In the genomic region with DNA sequence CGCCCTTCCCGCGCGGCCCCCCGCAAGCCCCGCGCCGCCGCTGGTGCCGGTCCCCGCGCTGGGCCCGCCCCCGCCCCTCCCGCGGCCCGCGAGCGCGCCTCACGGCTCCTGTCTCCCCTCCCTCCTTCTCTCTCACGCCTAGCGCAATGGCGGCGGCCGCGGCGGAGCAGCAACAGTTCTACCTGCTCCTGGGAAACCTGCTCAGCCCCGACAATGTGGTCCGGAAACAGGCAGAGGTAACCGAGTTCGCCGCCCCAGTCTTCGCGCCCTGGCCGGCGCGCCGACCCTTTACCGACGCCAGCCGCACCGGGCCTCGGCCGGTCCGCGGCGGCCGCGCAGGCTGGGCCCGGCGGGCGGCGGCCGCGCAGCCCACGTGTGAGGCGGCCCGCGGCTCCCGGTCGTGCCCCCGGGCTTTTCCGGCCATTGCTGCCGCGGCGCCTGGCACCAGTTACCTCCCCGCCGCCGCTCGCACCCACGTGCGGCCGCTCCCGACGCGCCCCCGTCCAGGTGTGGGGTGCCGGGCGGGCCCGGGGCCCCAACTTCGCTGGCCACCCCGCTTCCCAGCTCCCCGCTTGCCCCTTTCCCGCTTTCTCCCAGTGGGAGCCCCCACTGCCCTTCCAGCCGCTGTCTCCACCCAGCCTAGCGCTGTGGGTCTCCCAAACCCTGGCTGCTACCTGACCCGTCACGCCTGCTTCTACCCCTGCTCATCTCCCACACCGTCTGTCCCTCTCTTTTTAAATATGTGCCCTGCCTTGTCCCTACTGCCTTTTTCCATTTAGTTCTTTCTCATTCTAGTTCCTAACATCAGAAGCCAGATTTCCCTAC, we compare ENCODE assay signal across 8 cellular contexts. TPM values are rescaled to one million over a fixed set of nuclear protein-coding genes. Genes with fewer than 3 reads are reported as not detected.
DNase-seq lines count a peak whose midpoint lies in the region; ATAC-seq and TF ChIP-seq lines count a peak whose summit lies in the region.

No MANE protein-coding gene starts in this region.

- no peak for DNase-seq in activated naive CD4-positive, alpha-beta T cell treated with anti-CD3 and anti-CD28 coated beads, Interleukin-2, amount 10 ng/mL, durations not matched to agents 7 days and 5 days
- no peak for DNase-seq in activated naive CD4-positive, alpha-beta T cell treated with Interleukin-2 at 50 U/mL for 16 hours
- DNase-seq in HCT116 (ENCODE audit: low read depth, low spot score) (no peak), MM.1S (peak; percentile 35), Right ventricle myocardium superior (no peak), NCI-H187 (lab: John Stamatoyannopoulos, UW) (no peak)
- peak; percentile 16 for DNase-seq in activated T-helper 9 cell treated with anti-CD3 and anti-CD28 coated beads, Interleukin-2, amount 50 U/mL, for 16 hours (ENCODE audit: low read depth)

- H3K4me3 ChIP-seq in HCT116 (replicated peaks in 1 of 2; ENCODE audit: low read depth in 1 of 2, low read length in 2 of 2) (peak overlapping the region; percentile 67 to 78), MM.1S (ENCODE audit: low read length) (peak overlapping the region; percentile 91), parathyroid adenoma (ENCODE audit: low read depth, low read length) (peak overlapping the region; percentile 59)

- H3K27ac ChIP-seq in HCT116 (ENCODE audit: low read depth, low read length) (peak overlapping the region; percentile 90), MM.1S (ENCODE audit: low read length) (peak overlapping the region; percentile 58; the same call in 1 of the 2 replicates), parathyroid adenoma (peak overlapping the region; percentile 47)

- H3K9me3 Mint-ChIP-seq in activated naive CD4-positive, alpha-beta T cell treated with anti-CD3 and anti-CD28 coated beads, Interleukin-2, amount 10 ng/mL, durations not matched to agents 7 days and 5 days: no peaks in the 10 kb centered on the region

- H3K79me2 ChIP-seq in HCT116 (ENCODE audit: insufficient read depth, low read length) (peaks cover 50% of the 10 kb centered on the region), MM.1S (ENCODE audit: low read length) (peaks cover 50% of the 10 kb centered on the region), parathyroid adenoma (no peaks in the 10 kb centered on the region)

- peak overlapping the region; percentile 90 for H3K4me3 Mint-ChIP-seq in activated naive CD4-positive, alpha-beta T cell treated with anti-CD3 and anti-CD28 coated beads, Interleukin-2, amount 10 ng/mL, durations not matched to agents 7 days and 5 days

- TF ChIP-seq CTCF in HCT116 (IDR thresholded peaks at IDR 0.05 in 2 of 3, conservative IDR thresholded peaks at IDR 0.05 in 1 of 3; ENCODE audit: borderline replicate concordance in 1 of 3, insufficient read depth in 1 of 3, low read depth in 2 of 3, low read length in 2 of 3): no peak
- TF ChIP-seq CTCF in MM.1S (IDR thresholded peaks at IDR 0.05; ENCODE audit: low read length): no peak
- no peak for TF ChIP-seq CTCF in parathyroid adenoma (IDR thresholded peaks at IDR 0.05)

- ATAC-seq in HCT116 (peak; percentile 28), Right ventricle myocardium superior (ENCODE audit: poor library complexity) (peak; percentile 38)

- H3K4me2 ChIP-seq in HCT116 (ENCODE audit: low read length): peak overlapping the region; percentile 68
- H3K4me2 ChIP-seq in MM.1S (ENCODE audit: low read depth, low read length): peak overlapping the region; percentile 85
- H3K4me2 ChIP-seq in parathyroid adenoma (ENCODE audit: low read length): peak overlapping the region; percentile 85

- TF ChIP-seq POLR2A in HCT116 (IDR thresholded peaks at IDR 0.05; ENCODE audit: borderline replicate concordance, extremely low read depth, insufficient read depth, insufficient read length): no peak

- H3K4me1 ChIP-seq in HCT116 (ENCODE audit: control insufficient read depth in 1 of 2, insufficient read depth in 2 of 2, low read length in 2 of 2) (peaks cover 12 to 30% of the 10 kb centered on the region in 2 experiments), MM.1S (ENCODE audit: low read length) (peaks cover 9% of the 10 kb centered on the region; the same call in 1 of the 2 replicates), parathyroid adenoma (no peaks in the 10 kb centered on the region)

- H3K27me3 Mint-ChIP-seq in activated naive CD4-positive, alpha-beta T cell treated with anti-CD3 and anti-CD28 coated beads, Interleukin-2, amount 10 ng/mL, durations not matched to agents 7 days and 5 days: no peaks in the 10 kb centered on the region

- H3K9ac ChIP-seq in HCT116 (ENCODE audit: low read length) (peak overlapping the region; percentile 84), MM.1S (ENCODE audit: low read length) (peak overlapping the region; percentile 88), parathyroid adenoma (no peak overlapping the region)

- peak overlapping the region; percentile 93 for H3K27ac Mint-ChIP-seq in activated naive CD4-positive, alpha-beta T cell treated with anti-CD3 and anti-CD28 coated beads, Interleukin-2, amount 10 ng/mL, durations not matched to agents 7 days and 5 days

- no TSS peak for BruUV-seq in HCT116 (replicated peaks; lab: Mats Ljungman, UMichigan)

- H2AFZ ChIP-seq in HCT116 (ENCODE audit: low read depth, low read length, poor library complexity, severe bottlenecking): no peak overlapping the region
- H2AFZ ChIP-seq in MM.1S (ENCODE audit: low read length): peak overlapping the region; percentile 76
- H2AFZ ChIP-seq in parathyroid adenoma: peak overlapping the region; percentile 75

- H3F3A ChIP-seq in MM.1S (ENCODE audit: insufficient read depth, low read length): peaks cover 9% of the 10 kb centered on the region

- H4K20me1 ChIP-seq in HCT116 (ENCODE audit: insufficient read depth) (peaks cover 20% of the 10 kb centered on the region; the same call in 1 of the 2 replicates), MM.1S (ENCODE audit: insufficient read depth, low read length) (peaks cover 14% of the 10 kb centered on the region; the same call in 1 of the 2 replicates)

- RAD21 ChIA-PET in HCT116 (lab: Charles Lee; ENCODE audit: low non-redundant PET in 1 of 2, low total read pairs in 2 of 2, uncharacterized antibody in 2 of 2, unreplicated experiment in 2 of 2): no interaction called here

- H3K9me2 ChIP-seq in HCT116 (ENCODE audit: insufficient read depth): no peaks in the 10 kb centered on the region
- no peaks in the 10 kb centered on the region for H3K9me2 ChIP-seq in MM.1S (replicated peaks; ENCODE audit: insufficient read depth, low read length)

- POLR2A ChIA-PET in HCT116 (lab: Charles Lee): no interaction called here

- H3K4me1 Mint-ChIP-seq in activated naive CD4-positive, alpha-beta T cell treated with anti-CD3 and anti-CD28 coated beads, Interleukin-2, amount 10 ng/mL, durations not matched to agents 7 days and 5 days: peaks cover 46% of the 10 kb centered on the region

- peaks cover 3% of the 10 kb centered on the region for H3K36me3 Mint-ChIP-seq in activated naive CD4-positive, alpha-beta T cell treated with anti-CD3 and anti-CD28 coated beads, Interleukin-2, amount 10 ng/mL, durations not matched to agents 7 days and 5 days

- intact Hi-C loops in HCT116 (cut with micrococcal nuclease): loop anchor here (1.0 to 10.0 kb wide), 2 partner anchors 121 to 542 kb away; a partner anchor contains a TSS
- intact Hi-C loops in Right ventricle myocardium superior (cut with DNase I): loop anchor here (10.0 kb wide), 1 partner anchor 122 kb away; no protein-coding TSS in a partner anchor

- H3K36me3 ChIP-seq in HCT116 (ENCODE audit: control insufficient read depth in 1 of 2, insufficient read depth in 2 of 2, low read length in 2 of 2): peaks cover 0 to 18% of the 10 kb centered on the region in 2 experiments; a peak in 2 of 4 replicates
- no peaks in the 10 kb centered on the region for H3K36me3 ChIP-seq in MM.1S (replicated peaks; ENCODE audit: insufficient read depth, low read length)
- no peaks in the 10 kb centered on the region for H3K36me3 ChIP-seq in parathyroid adenoma (ENCODE audit: control insufficient read depth, insufficient read depth, low read length)

- CTCF ChIA-PET in activated naive CD4-positive, alpha-beta T cell treated with anti-CD3 and anti-CD28 coated beads, Interleukin-2, amount 10 ng/mL, durations not matched to agents 7 days and 5 days (lab: Charles Lee): no interaction called here
- CTCF ChIA-PET in HCT116 (lab: Charles Lee): no interaction called here

- no peak for TF ChIP-seq RAD21 in HCT116 (IDR thresholded peaks at IDR 0.05; ENCODE audit: low read depth)

- H3K27me3 ChIP-seq in HCT116 (ENCODE audit: insufficient read depth, low read length) (no peaks in the 10 kb centered on the region), MM.1S (replicated peaks; ENCODE audit: insufficient read depth, low read length) (no peaks in the 10 kb centered on the region), parathyroid adenoma (ENCODE audit: control insufficient read depth, insufficient read depth, low read length) (no peaks in the 10 kb centered on the region)

- H3K9me3 ChIP-seq in HCT116 (ENCODE audit: control insufficient read depth in 1 of 2, insufficient read depth in 1 of 2, low read depth in 1 of 2, low read length in 2 of 2): no peaks in the 10 kb centered on the region
- no peaks in the 10 kb centered on the region for H3K9me3 ChIP-seq in MM.1S (replicated peaks; ENCODE audit: insufficient read depth, low read length)
- H3K9me3 ChIP-seq in parathyroid adenoma (ENCODE audit: control insufficient read depth, low read length): no peaks in the 10 kb centered on the region

TF ChIP-seq in HCT116, 20 proteins besides CTCF, POLR2A, EP300 and RAD21 (continues in another document):
- TF ChIP-seq CBX3 (IDR thresholded peaks at IDR 0.05; ENCODE audit: low read depth) (no peak), EZH2 (IDR thresholded peaks at IDR 0.05) (no peak)

RNA-seq across cellular contexts. Expression of a gene that starts 23.3 kb away (rescaled TPM):
- 237 TPM for total RNA-seq in HCT116 (2021; ENCODE audit: unreplicated experiment)
- 105 and 132 TPM in 2 replicates for polyA plus RNA-seq in HCT116 (2012)
- total RNA-seq in Right ventricle myocardium superior: 86.5 TPM

Comparison
In these comparisons a context has a peak if more than half of its experiments do, and no peak if none do; other contexts are left out.
1. DNase-seq: peak in MM.1S (single experiment) and activated T-helper 9 cell treated with anti-CD3 and anti-CD28 coated beads, Interleukin-2, amount 50 U/mL, for 16 hours (single experiment); none in activated naive CD4-positive, alpha-beta T cell treated with anti-CD3 and anti-CD28 coated beads, Interleukin-2, amount 10 ng/mL, durations not matched to agents 7 days and 5 days (single experiment), activated naive CD4-positive, alpha-beta T cell treated with Interleukin-2 at 50 U/mL for 16 hours (single experiment), HCT116 (single experiment), Right ventricle myocardium superior (single experiment) and NCI-H187 (0 of 2).
2. Peak in every context shown above with its lines, with median percentiles within 50 percentile points of each other: H3K27ac ChIP-seq, H3K4me2 ChIP-seq and H3K4me3 ChIP-seq.